ENCODE assay signal across 8 cellular contexts in the genomic region with DNA sequence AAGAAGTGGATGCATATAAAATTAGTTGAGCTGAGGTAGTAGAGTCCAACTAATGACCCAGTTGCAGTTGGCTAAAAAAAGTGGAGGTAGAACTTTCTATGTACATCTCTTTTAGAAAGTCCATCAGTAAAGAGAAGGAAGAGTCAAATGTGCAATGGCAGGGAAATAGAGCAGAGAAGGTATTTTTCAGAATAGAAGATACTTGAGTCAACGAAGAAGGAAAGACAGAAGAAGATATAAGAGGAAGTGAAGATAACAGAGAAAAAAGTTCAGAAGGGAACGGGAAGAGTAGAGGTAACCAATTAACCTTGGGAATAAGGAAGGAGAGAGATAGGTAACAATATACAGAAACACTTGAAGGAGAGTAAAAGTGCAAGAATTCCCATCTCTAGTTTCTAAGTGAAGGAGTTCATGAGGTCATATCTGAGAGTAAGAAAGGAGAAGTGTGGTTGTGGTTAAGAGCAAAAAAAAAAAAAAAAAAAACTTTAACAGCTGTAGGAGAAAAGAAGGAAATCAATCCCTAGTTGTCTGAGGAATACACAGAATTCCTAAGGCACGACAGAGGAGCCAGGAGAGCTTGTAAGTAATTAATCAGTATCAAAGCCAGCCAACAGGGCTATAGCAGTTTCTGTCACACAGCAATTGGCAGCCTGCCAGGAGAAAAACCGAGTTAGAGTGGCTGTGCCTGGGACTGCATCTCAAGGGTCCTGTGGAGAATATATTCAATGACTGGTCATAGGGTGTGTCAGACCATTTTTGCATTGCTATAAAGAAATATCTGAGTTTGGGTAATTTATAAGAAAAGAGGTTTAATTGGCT.
DNase-seq lines count a peak whose midpoint lies in the region; ATAC-seq and TF ChIP-seq lines count a peak whose summit lies in the region.

No MANE protein-coding gene starts in this region.

- peaks cover 6 to 7% of the 10 kb centered on the region in 2 donors for H3K4me1 ChIP-seq in thyroid gland

- no peak overlapping the region for H3K27ac ChIP-seq in thyroid gland

- no peaks in the 10 kb centered on the region for H3K27me3 ChIP-seq in thyroid gland

- no peak overlapping the region for H3K27ac Mint-ChIP-seq in endothelial cell (ENCODE audit: unreplicated experiment)
- H3K27ac Mint-ChIP-seq in type B pancreatic cell = no peak overlapping the region

- ATAC-seq in GM18868 (IDR thresholded peaks at IDR 0.05; ENCODE audit: unreplicated experiment) = peak; percentile 64

- 52 to 53% methylated on average over 4 of the region's 4 CpGs for WGBS in thyroid gland, 2 donors

- peaks cover 18% of the 10 kb centered on the region for H3K4me1 Mint-ChIP-seq in endothelial cell (ENCODE audit: unreplicated experiment)
- no peaks in the 10 kb centered on the region for H3K4me1 Mint-ChIP-seq in type B pancreatic cell (ENCODE audit: unreplicated experiment)

- peak; percentile 45 to 52 for DNase-seq in AML-193 (lab: John Stamatoyannopoulos, UW)
- DNase-seq in NOMO-1 treated with DMSO at 0.1 percent for 48 hours (lab: John Stamatoyannopoulos, UW; ENCODE audit: unreplicated experiment) = peak; percentile 70
- DNase-seq in endothelial cell (ENCODE audit: low spot score) = peak; percentile 30
- peak; percentile 40 to 53 for DNase-seq in thyroid gland
- DNase-seq in activated CD4-positive, CD25-positive, alpha-beta regulatory T cell treated with anti-CD3 and anti-CD28 coated beads, Interleukin-2, amount 50 U/mL, for 72 hours = no peak
- DNase-seq in type B pancreatic cell (ENCODE audit: extremely low spot score, unreplicated experiment) = no peak
- DNase-seq in NCI-H128 (lab: John Stamatoyannopoulos, UW; ENCODE audit: unreplicated experiment) = no peak

- H3K4me3 Mint-ChIP-seq in endothelial cell (ENCODE audit: unreplicated experiment) (no peak overlapping the region), type B pancreatic cell (no peak overlapping the region)

- H3K9me3 ChIP-seq in thyroid gland = no peaks in the 10 kb centered on the region

- intact Hi-C loops in thyroid gland (cut with DNase I) = loop anchor here (10.0 kb wide), 1 partner anchor 245 kb away; no protein-coding TSS in a partner anchor

- H3K9me3 Mint-ChIP-seq in endothelial cell (ENCODE audit: unreplicated experiment) = no peaks in the 10 kb centered on the region
- H3K9me3 Mint-ChIP-seq in type B pancreatic cell = no peaks in the 10 kb centered on the region

- no peak overlapping the region for H3K4me3 ChIP-seq in thyroid gland (replicated peaks in 1 of 3)

- H3K36me3 ChIP-seq in thyroid gland = no peaks in the 10 kb centered on the region

- TF ChIP-seq POLR2A in thyroid gland (IDR thresholded peaks at IDR 0.05) = no peak

- TF ChIP-seq CTCF in endothelial cell (IDR thresholded peaks at IDR 0.05; ENCODE audit: unreplicated experiment) (no peak), thyroid gland (IDR thresholded peaks at IDR 0.05) (no peak), type B pancreatic cell (conservative IDR thresholded peaks at IDR 0.05) (no peak)

- peaks cover 2% of the 10 kb centered on the region for H3K27me3 Mint-ChIP-seq in endothelial cell (ENCODE audit: unreplicated experiment)
- H3K27me3 Mint-ChIP-seq in type B pancreatic cell = no peaks in the 10 kb centered on the region

- no peaks in the 10 kb centered on the region for H3K36me3 Mint-ChIP-seq in endothelial cell (ENCODE audit: low read depth, unreplicated experiment)
- H3K36me3 Mint-ChIP-seq in type B pancreatic cell = no peaks in the 10 kb centered on the region

Comparison
In these comparisons a context has a peak if more than half of its experiments do, and no peak if none do; other contexts are left out.
1. DNase-seq: peak in AML-193 (2 of 2), NOMO-1 treated with DMSO at 0.1 percent for 48 hours (single experiment), endothelial cell (single experiment) and thyroid gland (2 of 2); none in activated CD4-positive, CD25-positive, alpha-beta regulatory T cell treated with anti-CD3 and anti-CD28 coated beads, Interleukin-2, amount 50 U/mL, for 72 hours (single experiment), type B pancreatic cell (single experiment) and NCI-H128 (single experiment).